ENCODE assay signal across 24 cellular contexts in genomic region chr10:76177945-76178344, GRCh38.
"Had no signal": no experiment of that assay in that cellular context is flagged by ENCODE, and none has a peak within 500 bp of the region (broad histone marks: within the 10 kb centered on the region; RNA-seq: fewer than 3 reads in every experiment).

No MANE protein-coding gene starts in this region.

- H3K27ac Mint-ChIP-seq: activated CD4-positive, alpha-beta T cell treated with anti-CD3 and anti-CD28 coated beads for 36 hours; activated naive CD4-positive, alpha-beta T cell treated with anti-CD3 and anti-CD28 coated beads, Interleukin-2, amount 50 U/mL, for 72 hours; activated T-helper 1 cell treated with anti-CD3 and anti-CD28 coated beads, Interleukin-12 subunit alpha, Interleukin-12 subunit beta, Interleukin-2, Interleukin-4 antibody, amounts not matched to agents 30 ng/mL and 10 ng/mL and 1 ng/mL, durations not matched to agents 14 hours and 24 hours and 36 hours; endodermal cell; naive thymus-derived CD8-positive, alpha-beta T cell; stimulated activated naive CD8-positive, alpha-beta T cell treated with anti-CD3 and anti-CD28 coated beads, Interleukin-15, amount 100 ng/mL, for 72 hours; T-helper 17 cell; type B pancreatic cell had no signal

- H3K36me3 ChIP-seq: heart right ventricle, pancreas, right lobe of liver, suprapubic skin, WERI-Rb-1 had no signal

- H3K4me3 Mint-ChIP-seq: activated CD4-positive, alpha-beta T cell treated with anti-CD3 and anti-CD28 coated beads for 36 hours; activated T-helper 1 cell treated with anti-CD3 and anti-CD28 coated beads, Interleukin-12 subunit alpha, Interleukin-12 subunit beta, Interleukin-2, Interleukin-4 antibody, amounts not matched to agents 30 ng/mL and 10 ng/mL and 1 ng/mL, durations not matched to agents 14 hours and 24 hours and 36 hours; endodermal cell; naive thymus-derived CD8-positive, alpha-beta T cell; stimulated activated naive CD8-positive, alpha-beta T cell treated with anti-CD3 and anti-CD28 coated beads, Interleukin-15, amount 100 ng/mL, for 72 hours; T-helper 17 cell; type B pancreatic cell had no signal

- H3K36me3 Mint-ChIP-seq: naive thymus-derived CD8-positive, alpha-beta T cell; type B pancreatic cell had no signal

- H3K4me1 Mint-ChIP-seq: naive thymus-derived CD8-positive, alpha-beta T cell; stimulated activated naive CD8-positive, alpha-beta T cell treated with anti-CD3 and anti-CD28 coated beads, Interleukin-15, amount 100 ng/mL, for 72 hours; T-helper 17 cell had no signal

- H3K27me3 ChIP-seq: body of pancreas, heart right ventricle, pancreas, right lobe of liver, suprapubic skin had no signal

- H3K9me3 Mint-ChIP-seq: endodermal cell had no signal

- H3K27ac ChIP-seq: body of pancreas, heart right ventricle, pancreas, right lobe of liver, suprapubic skin, WERI-Rb-1 had no signal

- H3K9me3 ChIP-seq: body of pancreas, heart right ventricle, pancreas, right lobe of liver, suprapubic skin had no signal

- FAIRE-seq: colon, pancreas, small intestine had no signal

- H3K4me3 ChIP-seq: body of pancreas, heart right ventricle, pancreas, right lobe of liver, suprapubic skin had no signal

- DNase-seq: activated CD4-positive, alpha-beta T cell treated with anti-CD3 and anti-CD28 coated beads for 36 hours; activated CD4-positive, alpha-beta T cell treated with anti-CD3 and anti-CD28 coated beads, Interleukin-2, amount 50 U/mL, for 48 hours; activated gamma-delta T cell treated with Interleukin-2 at 50 U/mL for 16 hours; activated T-cell treated with anti-CD3 and anti-CD28 coated beads for 4 hours; amygdala; body of pancreas; central memory CD4-positive, alpha-beta T cell; endodermal cell; heart right ventricle; mesenchymal stem cell; naive thymus-derived CD8-positive, alpha-beta T cell; pancreas; right lobe of liver; small intestine; stimulated activated CD4-positive, alpha-beta T cell treated with anti-CD3 and anti-CD28 coated beads, Interleukin-15, amount 100 ng/mL, for 24 hours; stimulated activated CD4-positive, alpha-beta T cell treated with anti-CD3 and anti-CD28 coated beads, Interleukin-4, amount 100 ng/mL, for 1 hour; stimulated activated naive CD8-positive, alpha-beta T cell treated with anti-CD3 and anti-CD28 coated beads, Interleukin-15, amount 100 ng/mL, for 72 hours; T-helper 17 cell; WERI-Rb-1 had no signal

- H3K4me1 ChIP-seq: body of pancreas, pancreas, right lobe of liver, suprapubic skin had no signal

- H3K27me3 Mint-ChIP-seq: activated CD4-positive, alpha-beta T cell treated with anti-CD3 and anti-CD28 coated beads for 36 hours; T-helper 17 cell had no signal
